8 cellular contexts compared by ENCODE assay signal in the genomic region with DNA sequence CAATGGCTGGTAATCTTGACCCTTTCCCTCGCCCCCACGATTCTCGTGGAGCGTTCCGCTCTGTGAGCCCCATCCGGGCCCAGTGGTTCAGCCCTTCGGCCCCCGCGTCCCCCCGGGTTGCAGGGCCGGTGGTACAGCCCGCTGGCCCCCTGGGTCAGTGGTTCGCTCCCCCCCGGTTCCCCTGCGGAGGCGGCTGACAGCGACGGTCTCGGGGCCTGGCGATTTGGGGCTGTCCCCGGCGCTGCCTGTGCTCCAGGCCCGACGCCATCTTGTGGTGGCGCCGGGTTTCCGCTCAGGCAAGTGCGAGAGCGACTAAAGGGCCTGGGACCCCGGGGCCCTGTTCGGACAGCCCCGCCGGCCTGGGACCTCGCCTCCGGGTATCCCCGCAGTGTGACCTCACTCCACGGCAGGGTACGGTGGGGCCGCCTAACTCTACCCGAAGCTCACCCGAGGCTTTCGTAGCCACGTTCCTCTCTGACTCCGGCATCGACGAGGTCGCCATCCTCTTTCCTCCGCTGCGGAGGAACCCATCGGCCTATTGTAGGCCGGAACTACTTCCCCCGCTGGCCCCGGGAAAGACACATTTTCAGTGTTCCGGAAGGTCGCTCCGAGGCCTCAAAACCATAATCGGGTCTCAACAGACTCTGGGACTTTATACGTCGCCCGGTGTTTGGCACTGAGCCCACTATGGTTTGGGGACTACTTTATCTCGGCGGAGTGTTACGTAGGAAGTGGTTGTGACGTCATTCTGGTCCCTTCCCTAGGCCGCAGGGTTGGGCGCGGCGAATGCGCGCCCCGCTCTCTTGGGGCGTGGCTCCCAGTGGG. TPM values are rescaled to one million over a fixed set of nuclear protein-coding genes. Genes with fewer than 3 reads are reported as not detected.
DNase-seq lines count a peak whose midpoint lies in the region; ATAC-seq and TF ChIP-seq lines count a peak whose summit lies in the region.

A gene with protein sequence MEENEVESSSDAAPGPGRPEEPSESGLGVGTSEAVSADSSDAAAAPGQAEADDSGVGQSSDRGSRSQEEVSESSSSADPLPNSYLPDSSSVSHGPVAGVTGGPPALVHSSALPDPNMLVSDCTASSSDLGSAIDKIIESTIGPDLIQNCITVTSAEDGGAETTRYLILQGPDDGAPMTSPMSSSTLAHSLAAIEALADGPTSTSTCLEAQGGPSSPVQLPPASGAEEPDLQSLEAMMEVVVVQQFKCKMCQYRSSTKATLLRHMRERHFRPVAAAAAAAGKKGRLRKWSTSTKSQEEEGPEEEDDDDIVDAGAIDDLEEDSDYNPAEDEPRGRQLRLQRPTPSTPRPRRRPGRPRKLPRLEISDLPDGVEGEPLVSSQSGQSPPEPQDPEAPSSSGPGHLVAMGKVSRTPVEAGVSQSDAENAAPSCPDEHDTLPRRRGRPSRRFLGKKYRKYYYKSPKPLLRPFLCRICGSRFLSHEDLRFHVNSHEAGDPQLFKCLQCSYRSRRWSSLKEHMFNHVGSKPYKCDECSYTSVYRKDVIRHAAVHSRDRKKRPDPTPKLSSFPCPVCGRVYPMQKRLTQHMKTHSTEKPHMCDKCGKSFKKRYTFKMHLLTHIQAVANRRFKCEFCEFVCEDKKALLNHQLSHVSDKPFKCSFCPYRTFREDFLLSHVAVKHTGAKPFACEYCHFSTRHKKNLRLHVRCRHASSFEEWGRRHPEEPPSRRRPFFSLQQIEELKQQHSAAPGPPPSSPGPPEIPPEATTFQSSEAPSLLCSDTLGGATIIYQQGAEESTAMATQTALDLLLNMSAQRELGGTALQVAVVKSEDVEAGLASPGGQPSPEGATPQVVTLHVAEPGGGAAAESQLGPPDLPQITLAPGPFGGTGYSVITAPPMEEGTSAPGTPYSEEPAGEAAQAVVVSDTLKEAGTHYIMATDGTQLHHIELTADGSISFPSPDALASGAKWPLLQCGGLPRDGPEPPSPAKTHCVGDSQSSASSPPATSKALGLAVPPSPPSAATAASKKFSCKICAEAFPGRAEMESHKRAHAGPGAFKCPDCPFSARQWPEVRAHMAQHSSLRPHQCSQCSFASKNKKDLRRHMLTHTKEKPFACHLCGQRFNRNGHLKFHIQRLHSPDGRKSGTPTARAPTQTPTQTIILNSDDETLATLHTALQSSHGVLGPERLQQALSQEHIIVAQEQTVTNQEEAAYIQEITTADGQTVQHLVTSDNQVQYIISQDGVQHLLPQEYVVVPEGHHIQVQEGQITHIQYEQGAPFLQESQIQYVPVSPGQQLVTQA (N-terminal part only) (minus strand): TSS at position 529 of the 825 bp plus-strand sequence. CDS start 793 bp downstream, outside the sequence.

- POLR2A ChIA-PET in RWPE1 (lab: Yijun Ruan, JAX; ENCODE audit: low non-redundant PET) = interaction anchor here (0.6 to 3.2 kb wide), 4 partner anchors 9 to 149 kb away, joined by 3 to 20 read pairs (median 4); a partner anchor contains a TSS
- POLR2A ChIA-PET in naive thymus-derived CD8-positive, alpha-beta T cell (lab: Charles Lee) = interaction anchor here (0.7 to 8.6 kb wide), 23 partner anchors 11 to 1385 kb away, joined by 3 to 216 read pairs (median 4); a partner anchor contains a TSS

- peak within 1 kb of the TSS; percentile 86 for H3K27ac Mint-ChIP-seq in activated T-helper 17 cell treated with anti-CD3 and anti-CD28 coated beads, Interleukin-2, amount 50 U/mL, for 72 hours
- H3K27ac Mint-ChIP-seq in naive thymus-derived CD8-positive, alpha-beta T cell = peak within 1 kb of the TSS; percentile 99 to 100 (median 100)

- H3K79me2 ChIP-seq in fibroblast of lung (ENCODE audit: control insufficient read depth, insufficient read depth, low read length) = peaks cover 29% of the 10 kb centered on the region

- CTCF ChIA-PET in RWPE1 (lab: Yijun Ruan, JAX) = interaction anchor here (0.6 to 7.4 kb wide), 7 partner anchors 11 to 625 kb away, joined by 3 to 79 read pairs (median 15); a partner anchor contains a TSS

- H3K4me2 ChIP-seq in fibroblast of lung (ENCODE audit: extremely low read depth, insufficient read depth, low read length) = peak within 1 kb of the TSS; percentile 92

- peaks cover 12% of the 10 kb centered on the region for H3K4me1 Mint-ChIP-seq in activated T-helper 17 cell treated with anti-CD3 and anti-CD28 coated beads, Interleukin-2, amount 50 U/mL, for 72 hours
- H3K4me1 Mint-ChIP-seq in naive thymus-derived CD8-positive, alpha-beta T cell = peaks cover 12 to 26% (median 23%) of the 10 kb centered on the region in 4 donors

- peaks cover 52% of the 10 kb centered on the region for H3K36me3 Mint-ChIP-seq in activated T-helper 17 cell treated with anti-CD3 and anti-CD28 coated beads, Interleukin-2, amount 50 U/mL, for 72 hours (ENCODE audit: low read depth)
- peaks cover 0 to 21% (median 0%) of the 10 kb centered on the region in 3 donors for H3K36me3 Mint-ChIP-seq in naive thymus-derived CD8-positive, alpha-beta T cell

- no peak for TF ChIP-seq CTCF in LNCaP clone FGC (IDR thresholded peaks at IDR 0.05; ENCODE audit: control insufficient read depth, extremely low read depth, insufficient read depth)
- TF ChIP-seq CTCF in RWPE1 (conservative IDR thresholded peaks at IDR 0.05; ENCODE audit: low read depth) = no peak
- TF ChIP-seq CTCF in fibroblast of lung (conservative IDR thresholded peaks at IDR 0.05 in 1 of 2, IDR thresholded peaks at IDR 0.05 in 1 of 2; ENCODE audit: low read depth in 1 of 2, low read length in 2 of 2) = peak in 1 of 2 donors; percentile 16

- peak within 1 kb of the TSS; percentile 99 for H3K27ac ChIP-seq in RWPE1
- H3K27ac ChIP-seq in fibroblast of lung (ENCODE audit: insufficient read depth, low read length) = peak within 1 kb of the TSS; percentile 100

- H2AFZ ChIP-seq in fibroblast of lung (ENCODE audit: low read length) = peak within 1 kb of the TSS; percentile 82

- H3K4me3 Mint-ChIP-seq in activated T-helper 17 cell treated with anti-CD3 and anti-CD28 coated beads, Interleukin-2, amount 50 U/mL, for 72 hours = peak within 1 kb of the TSS; percentile 82
- peak within 1 kb of the TSS; percentile 89 to 98 (median 95) for H3K4me3 Mint-ChIP-seq in naive thymus-derived CD8-positive, alpha-beta T cell

- DNase-seq in EL = peak; percentile 95
- peak; percentile 99 for DNase-seq in GOT3 (lab: John Stamatoyannopoulos, UW)
- DNase-seq in LNCaP clone FGC (ENCODE audit: low read depth) = peak; percentile 85
- DNase-seq in RWPE1 (ENCODE audit: low spot score) = peak; percentile 100
- DNase-seq in fibroblast of lung (ENCODE audit: low read depth in 2 of 2) = peak; percentile 95 to 98
- DNase-seq in naive thymus-derived CD8-positive, alpha-beta T cell = peak; percentile 86 to 100 (median 94)
- DNase-seq in stimulated activated naive CD4-positive, alpha-beta T cell (lab: John Stamatoyannopoulos, UW) = peak; percentile 87 to 100 (median 96)

- no peaks in the 10 kb centered on the region for H3K9me3 ChIP-seq in fibroblast of lung (ENCODE audit: control insufficient read depth, insufficient read depth, low read depth, low read length)

- H3K36me3 ChIP-seq in fibroblast of lung (ENCODE audit: control insufficient read depth, insufficient read depth, low read length) = peaks cover 18% of the 10 kb centered on the region

- peaks cover 12% of the 10 kb centered on the region for H3K4me1 ChIP-seq in fibroblast of lung (ENCODE audit: control insufficient read depth, extremely low read depth, insufficient read depth, low read length)

- H3K4me3 ChIP-seq in LNCaP clone FGC (ENCODE audit: low read depth, low read length) (peak within 1 kb of the TSS; percentile 96), fibroblast of lung (replicated peaks in 1 of 4; ENCODE audit: control extremely low read depth in 1 of 4, insufficient read depth in 1 of 4, low read depth in 3 of 4, low read length in 4 of 4) (peak within 1 kb of the TSS; percentile 92 to 96 (median 96))

- H3K27me3 ChIP-seq in fibroblast of lung (ENCODE audit: control insufficient read depth, insufficient read depth, low read length) = no peaks in the 10 kb centered on the region

- H3K27me3 Mint-ChIP-seq in activated T-helper 17 cell treated with anti-CD3 and anti-CD28 coated beads, Interleukin-2, amount 50 U/mL, for 72 hours = no peaks in the 10 kb centered on the region
- H3K27me3 Mint-ChIP-seq in naive thymus-derived CD8-positive, alpha-beta T cell = peaks cover 0 to 5% (median 0%) of the 10 kb centered on the region in 5 donors

- peak within 1 kb of the TSS; percentile 100 for H3K9ac ChIP-seq in fibroblast of lung (ENCODE audit: insufficient read depth, low read length)

- H3K9me3 Mint-ChIP-seq in activated T-helper 17 cell treated with anti-CD3 and anti-CD28 coated beads, Interleukin-2, amount 50 U/mL, for 72 hours = no peaks in the 10 kb centered on the region
- H3K9me3 Mint-ChIP-seq in naive thymus-derived CD8-positive, alpha-beta T cell = peaks cover 0 to 4% (median 0%) of the 10 kb centered on the region in 9 donors

- ATAC-seq in activated T-helper 17 cell treated with anti-CD3 and anti-CD28 coated beads, Interleukin-2, amount 50 U/mL, for 72 hours (replicated peaks) = peak; percentile 81
- peak; percentile 79 to 83 for ATAC-seq in naive thymus-derived CD8-positive, alpha-beta T cell

- H4K20me1 ChIP-seq in fibroblast of lung (ENCODE audit: control insufficient read depth, extremely low read depth, insufficient read depth, low read length) = no peaks in the 10 kb centered on the region

RNA-seq across cellular contexts. Expression of the gene that starts here (rescaled TPM):
- 10 to 100 TPM; 46.0 to 53.9 TPM for total RNA-seq in activated T-helper 17 cell treated with anti-CD3 and anti-CD28 coated beads, Interleukin-2, amount 50 U/mL, for 72 hours
- total RNA-seq in fibroblast of lung = 7.2 and 10.2 TPM in 2 replicates
- polyA plus RNA-seq in fibroblast of lung = 4.8 and 6.7 TPM in 2 replicates
- polyA plus RNA-seq in fibroblast of lung (2012) = 6.9 and 8.5 TPM in 2 replicates
- 24.7 and 35.4 TPM in 2 replicates for polyA minus RNA-seq in fibroblast of lung (ENCODE audit: low replicate concordance)
- 10 to 100 TPM; 53.1 to 56.2 TPM for total RNA-seq in naive thymus-derived CD8-positive, alpha-beta T cell
- polyA plus RNA-seq in naive thymus-derived CD8-positive, alpha-beta T cell = 10 to 100 TPM in 1 of 3 donors, 1 to 10 TPM in 2; 6.4 to 13.2 (median 7.8) TPM

Comparison
In these comparisons a context has a peak if more than half of its experiments do, and no peak if none do; other contexts are left out.
1. Peak in every context shown above with its lines: DNase-seq, ATAC-seq, H3K4me3 ChIP-seq and H3K27ac ChIP-seq.